ENCODE assay signal across 8 cellular contexts in genomic region chr11:11022126-11022730, GRCh38.
DNase-seq lines count a peak whose midpoint lies in the region; ATAC-seq, FAIRE-seq and TF ChIP-seq lines count a peak whose summit lies in the region.

No MANE protein-coding gene starts in this region.

- 35% methylated on average over 4 of the region's 4 CpGs for WGBS in esophagus muscularis mucosa
- WGBS in smooth muscle cell (ENCODE audit: low lambda C conversion rate): 45% methylated on average over 4 of the region's 4 CpGs

- no peaks in the 10 kb centered on the region for H4K20me1 ChIP-seq in OCI-LY1 (ENCODE audit: insufficient read depth, low read length)
- H4K20me1 ChIP-seq in smooth muscle cell (ENCODE audit: low read depth): no peaks in the 10 kb centered on the region

- H3F3A ChIP-seq in OCI-LY1 (ENCODE audit: insufficient read depth, low read length) (no peaks in the 10 kb centered on the region), smooth muscle cell (ENCODE audit: low read depth) (no peaks in the 10 kb centered on the region)

- peak; percentile 77 for FAIRE-seq in G401.6 (lab: Jason Lieb, UNC)

- H3K79me2 ChIP-seq in OCI-LY1 (ENCODE audit: insufficient read depth, low read length): no peaks in the 10 kb centered on the region
- H3K79me2 ChIP-seq in smooth muscle cell (ENCODE audit: low read depth): no peaks in the 10 kb centered on the region

- no peak for TF ChIP-seq EP300 in esophagus muscularis mucosa (IDR thresholded peaks at IDR 0.05)

- no peak overlapping the region for H3K4me2 ChIP-seq in OCI-LY1 (ENCODE audit: low read length)
- no peak overlapping the region for H3K4me2 ChIP-seq in smooth muscle cell

- no peak for ATAC-seq in GM19328 (IDR thresholded peaks at IDR 0.05; ENCODE audit: unreplicated experiment)

- no peak for TF ChIP-seq POLR2A in esophagus muscularis mucosa (IDR thresholded peaks at IDR 0.05; ENCODE audit: low read depth)

- H3K36me3 ChIP-seq in A673 (ENCODE audit: insufficient read depth, low read length, poor library complexity, severe bottlenecking): no peaks in the 10 kb centered on the region
- H3K36me3 ChIP-seq in OCI-LY1 (ENCODE audit: insufficient read depth, low read length): no peaks in the 10 kb centered on the region
- H3K36me3 ChIP-seq in esophagus muscularis mucosa: no peaks in the 10 kb centered on the region
- H3K36me3 ChIP-seq in smooth muscle cell (ENCODE audit: low read depth): no peaks in the 10 kb centered on the region

- no peaks in the 10 kb centered on the region for H3K4me1 ChIP-seq in A673 (ENCODE audit: insufficient read depth, low read length, poor library complexity, severe bottlenecking)
- H3K4me1 ChIP-seq in OCI-LY1 (ENCODE audit: insufficient read depth, low read length, severe bottlenecking): no peaks in the 10 kb centered on the region
- peaks cover 0 to 1% (median 0%) of the 10 kb centered on the region in 4 donors for H3K4me1 ChIP-seq in esophagus muscularis mucosa
- H3K4me1 ChIP-seq in smooth muscle cell (ENCODE audit: low read depth): no peaks in the 10 kb centered on the region

- intact Hi-C loops in A673 (cut with micrococcal nuclease; ENCODE audit: unreplicated experiment) (loop anchor here (1.0 kb wide), 1 partner anchor 230 kb away; no protein-coding TSS in a partner anchor), esophagus muscularis mucosa (cut with DNase I) (loop anchor here (1.0 kb wide), 1 partner anchor 88 kb away; no protein-coding TSS in a partner anchor)

- H3K27me3 ChIP-seq in A673 (replicated peaks; ENCODE audit: insufficient read depth, low read depth, low read length, poor library complexity) (no peaks in the 10 kb centered on the region), OCI-LY1 (ENCODE audit: insufficient read depth, low read length) (no peaks in the 10 kb centered on the region), esophagus muscularis mucosa (no peaks in the 10 kb centered on the region), smooth muscle cell (ENCODE audit: low read depth) (no peaks in the 10 kb centered on the region)

- H2AFZ ChIP-seq in OCI-LY1 (ENCODE audit: low read length): no peak overlapping the region
- H2AFZ ChIP-seq in smooth muscle cell (ENCODE audit: low read depth): no peak overlapping the region

- H3K9ac ChIP-seq in OCI-LY1 (ENCODE audit: low read length): no peak overlapping the region
- no peak overlapping the region for H3K9ac ChIP-seq in smooth muscle cell (ENCODE audit: low read depth)

- no TSS peak for BruUV-seq in A673 (replicated peaks; lab: Mats Ljungman, UMichigan)

- no peaks in the 10 kb centered on the region for H3K9me2 ChIP-seq in OCI-LY1 (ENCODE audit: low read depth, low read length)

- DNase-seq in A673 (ENCODE audit: low spot score): peak; percentile 21
- DNase-seq in esophagus muscularis mucosa (ENCODE audit: extremely low spot score): no peak
- no peak for DNase-seq in smooth muscle cell (lab: John Stamatoyannopoulos, UW; ENCODE audit: unreplicated experiment)
- DNase-seq in HPDE6-E6E7 (ENCODE audit: extremely low spot score): no peak
- no peak for DNase-seq in ecto neural progenitor cell (ENCODE audit: low spot score)

- H3K4me3 ChIP-seq in A673 (ENCODE audit: low read depth, low read length, poor library complexity, severe bottlenecking) (no peak overlapping the region), OCI-LY1 (ENCODE audit: low read depth, low read length, poor library complexity, severe bottlenecking) (no peak overlapping the region), esophagus muscularis mucosa (no peak overlapping the region), smooth muscle cell (no peak overlapping the region)

- POLR2A ChIA-PET in A673 (lab: Charles Lee; ENCODE audit: low non-redundant PET): no interaction called here

- CTCF ChIA-PET in A673 (lab: Charles Lee): interaction anchor here (1.1 to 2.2 kb wide), 3 partner anchors 12 to 89 kb away, joined by 3 to 12 read pairs (median 12); no protein-coding TSS in a partner anchor

- TF ChIP-seq CTCF in A673 (conservative IDR thresholded peaks at IDR 0.05; ENCODE audit: low read depth, low read length) (peak; percentile 52; the same call in 1 of the 2 replicates), OCI-LY1 (IDR thresholded peaks at IDR 0.05; ENCODE audit: low read length) (peak; percentile 46), esophagus muscularis mucosa (IDR thresholded peaks at IDR 0.05) (peak; percentile 50 to 53 (median 50)), smooth muscle cell (IDR thresholded peaks at IDR 0.05; ENCODE audit: borderline replicate concordance, insufficient read depth, poor library complexity, severe bottlenecking) (peak; percentile 57)

- H3K27ac ChIP-seq in A673 (ENCODE audit: low read depth, low read length, poor library complexity, severe bottlenecking) (no peak overlapping the region), OCI-LY1 (ENCODE audit: low read depth, low read length, poor library complexity, severe bottlenecking) (no peak overlapping the region), esophagus muscularis mucosa (replicated peaks in 1 of 4) (no peak overlapping the region), smooth muscle cell (ENCODE audit: low read depth) (no peak overlapping the region)

- no peaks in the 10 kb centered on the region for H3K9me3 ChIP-seq in A673 (ENCODE audit: low read depth, low read length, poor library complexity, severe bottlenecking)
- no peaks in the 10 kb centered on the region for H3K9me3 ChIP-seq in OCI-LY1 (ENCODE audit: low read length)
- H3K9me3 ChIP-seq in esophagus muscularis mucosa: no peaks in the 10 kb centered on the region
- no peaks in the 10 kb centered on the region for H3K9me3 ChIP-seq in smooth muscle cell (replicated peaks; ENCODE audit: low read depth)
